ENCODE assay signal across 1 cellular context in the genomic region with DNA sequence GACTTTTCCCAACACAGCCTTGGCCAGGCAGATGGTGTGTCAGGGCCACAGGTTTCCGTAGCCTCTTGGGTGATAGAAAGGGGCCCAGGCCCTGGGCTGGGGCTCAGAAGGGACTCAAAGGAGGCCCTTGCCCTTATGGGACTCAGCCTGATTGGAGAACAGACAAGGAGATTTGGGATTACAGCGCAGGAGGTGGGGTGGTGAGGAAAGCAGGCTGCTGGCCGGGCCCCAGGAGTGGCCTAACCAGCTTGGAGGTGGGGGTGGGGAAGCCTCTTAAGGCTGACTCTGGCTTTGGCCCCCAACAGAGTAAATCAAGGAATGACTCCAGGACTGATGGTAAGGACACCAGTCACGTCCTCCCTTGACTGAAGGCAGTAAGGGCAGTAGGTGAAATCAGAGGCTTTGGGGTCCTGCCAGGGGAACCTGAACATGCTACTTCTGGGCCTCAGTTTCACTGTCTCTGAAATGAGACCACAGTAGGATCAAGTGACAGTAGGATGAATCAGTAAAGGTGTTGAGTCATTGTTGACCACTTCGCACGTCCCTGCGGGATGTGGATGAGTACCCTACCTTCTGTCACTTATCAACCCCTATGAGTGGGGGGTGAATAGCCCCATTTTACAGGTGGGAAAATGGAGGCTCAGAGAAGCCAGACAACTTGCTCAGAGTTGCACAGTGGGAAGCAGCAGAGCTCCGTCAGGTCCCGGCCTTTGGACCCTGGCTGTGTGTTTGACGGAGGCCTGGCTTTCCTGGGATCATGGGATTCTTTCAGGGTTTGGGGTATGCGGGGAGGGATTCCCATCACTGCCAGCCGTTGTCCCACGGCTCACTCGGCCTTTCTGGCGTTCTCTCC.
TF ChIP-seq lines count a peak whose summit lies in the region.

No MANE protein-coding gene starts in this region.

TF ChIP-seq in HCT116, 20 proteins besides CTCF, POLR2A, EP300 and RAD21:
- TF ChIP-seq, protein P1, sequence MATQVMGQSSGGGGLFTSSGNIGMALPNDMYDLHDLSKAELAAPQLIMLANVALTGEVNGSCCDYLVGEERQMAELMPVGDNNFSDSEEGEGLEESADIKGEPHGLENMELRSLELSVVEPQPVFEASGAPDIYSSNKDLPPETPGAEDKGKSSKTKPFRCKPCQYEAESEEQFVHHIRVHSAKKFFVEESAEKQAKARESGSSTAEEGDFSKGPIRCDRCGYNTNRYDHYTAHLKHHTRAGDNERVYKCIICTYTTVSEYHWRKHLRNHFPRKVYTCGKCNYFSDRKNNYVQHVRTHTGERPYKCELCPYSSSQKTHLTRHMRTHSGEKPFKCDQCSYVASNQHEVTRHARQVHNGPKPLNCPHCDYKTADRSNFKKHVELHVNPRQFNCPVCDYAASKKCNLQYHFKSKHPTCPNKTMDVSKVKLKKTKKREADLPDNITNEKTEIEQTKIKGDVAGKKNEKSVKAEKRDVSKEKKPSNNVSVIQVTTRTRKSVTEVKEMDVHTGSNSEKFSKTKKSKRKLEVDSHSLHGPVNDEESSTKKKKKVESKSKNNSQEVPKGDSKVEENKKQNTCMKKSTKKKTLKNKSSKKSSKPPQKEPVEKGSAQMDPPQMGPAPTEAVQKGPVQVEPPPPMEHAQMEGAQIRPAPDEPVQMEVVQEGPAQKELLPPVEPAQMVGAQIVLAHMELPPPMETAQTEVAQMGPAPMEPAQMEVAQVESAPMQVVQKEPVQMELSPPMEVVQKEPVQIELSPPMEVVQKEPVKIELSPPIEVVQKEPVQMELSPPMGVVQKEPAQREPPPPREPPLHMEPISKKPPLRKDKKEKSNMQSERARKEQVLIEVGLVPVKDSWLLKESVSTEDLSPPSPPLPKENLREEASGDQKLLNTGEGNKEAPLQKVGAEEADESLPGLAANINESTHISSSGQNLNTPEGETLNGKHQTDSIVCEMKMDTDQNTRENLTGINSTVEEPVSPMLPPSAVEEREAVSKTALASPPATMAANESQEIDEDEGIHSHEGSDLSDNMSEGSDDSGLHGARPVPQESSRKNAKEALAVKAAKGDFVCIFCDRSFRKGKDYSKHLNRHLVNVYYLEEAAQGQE (IDR thresholded peaks at IDR 0.05; ENCODE audit: low read depth) = no peak
- TF ChIP-seq CBX3 (IDR thresholded peaks at IDR 0.05; ENCODE audit: low read depth) = no peak; the same call in 1 of the 2 replicates
- TF ChIP-seq SRF (IDR thresholded peaks at IDR 0.05; ENCODE audit: low read depth) = no peak
- TF ChIP-seq, protein P2, sequence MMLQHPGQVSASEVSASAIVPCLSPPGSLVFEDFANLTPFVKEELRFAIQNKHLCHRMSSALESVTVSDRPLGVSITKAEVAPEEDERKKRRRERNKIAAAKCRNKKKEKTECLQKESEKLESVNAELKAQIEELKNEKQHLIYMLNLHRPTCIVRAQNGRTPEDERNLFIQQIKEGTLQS (IDR thresholded peaks at IDR 0.05) = no peak
- TF ChIP-seq, protein P3, sequence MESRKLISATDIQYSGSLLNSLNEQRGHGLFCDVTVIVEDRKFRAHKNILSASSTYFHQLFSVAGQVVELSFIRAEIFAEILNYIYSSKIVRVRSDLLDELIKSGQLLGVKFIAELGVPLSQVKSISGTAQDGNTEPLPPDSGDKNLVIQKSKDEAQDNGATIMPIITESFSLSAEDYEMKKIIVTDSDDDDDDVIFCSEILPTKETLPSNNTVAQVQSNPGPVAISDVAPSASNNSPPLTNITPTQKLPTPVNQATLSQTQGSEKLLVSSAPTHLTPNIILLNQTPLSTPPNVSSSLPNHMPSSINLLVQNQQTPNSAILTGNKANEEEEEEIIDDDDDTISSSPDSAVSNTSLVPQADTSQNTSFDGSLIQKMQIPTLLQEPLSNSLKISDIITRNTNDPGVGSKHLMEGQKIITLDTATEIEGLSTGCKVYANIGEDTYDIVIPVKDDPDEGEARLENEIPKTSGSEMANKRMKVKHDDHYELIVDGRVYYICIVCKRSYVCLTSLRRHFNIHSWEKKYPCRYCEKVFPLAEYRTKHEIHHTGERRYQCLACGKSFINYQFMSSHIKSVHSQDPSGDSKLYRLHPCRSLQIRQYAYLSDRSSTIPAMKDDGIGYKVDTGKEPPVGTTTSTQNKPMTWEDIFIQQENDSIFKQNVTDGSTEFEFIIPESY (IDR thresholded peaks at IDR 0.05; ENCODE audit: extremely low read depth, insufficient replicate concordance, low read length) = no peak
- no peak for TF ChIP-seq YY1 (IDR thresholded peaks at IDR 0.05; ENCODE audit: extremely low read depth, insufficient replicate concordance, low read depth, low read length)
- no peak for TF ChIP-seq ELF1 (IDR thresholded peaks at IDR 0.05; ENCODE audit: borderline replicate concordance, low read depth)
- TF ChIP-seq EZH2 (IDR thresholded peaks at IDR 0.05) = no peak
